In the genomic region with DNA sequence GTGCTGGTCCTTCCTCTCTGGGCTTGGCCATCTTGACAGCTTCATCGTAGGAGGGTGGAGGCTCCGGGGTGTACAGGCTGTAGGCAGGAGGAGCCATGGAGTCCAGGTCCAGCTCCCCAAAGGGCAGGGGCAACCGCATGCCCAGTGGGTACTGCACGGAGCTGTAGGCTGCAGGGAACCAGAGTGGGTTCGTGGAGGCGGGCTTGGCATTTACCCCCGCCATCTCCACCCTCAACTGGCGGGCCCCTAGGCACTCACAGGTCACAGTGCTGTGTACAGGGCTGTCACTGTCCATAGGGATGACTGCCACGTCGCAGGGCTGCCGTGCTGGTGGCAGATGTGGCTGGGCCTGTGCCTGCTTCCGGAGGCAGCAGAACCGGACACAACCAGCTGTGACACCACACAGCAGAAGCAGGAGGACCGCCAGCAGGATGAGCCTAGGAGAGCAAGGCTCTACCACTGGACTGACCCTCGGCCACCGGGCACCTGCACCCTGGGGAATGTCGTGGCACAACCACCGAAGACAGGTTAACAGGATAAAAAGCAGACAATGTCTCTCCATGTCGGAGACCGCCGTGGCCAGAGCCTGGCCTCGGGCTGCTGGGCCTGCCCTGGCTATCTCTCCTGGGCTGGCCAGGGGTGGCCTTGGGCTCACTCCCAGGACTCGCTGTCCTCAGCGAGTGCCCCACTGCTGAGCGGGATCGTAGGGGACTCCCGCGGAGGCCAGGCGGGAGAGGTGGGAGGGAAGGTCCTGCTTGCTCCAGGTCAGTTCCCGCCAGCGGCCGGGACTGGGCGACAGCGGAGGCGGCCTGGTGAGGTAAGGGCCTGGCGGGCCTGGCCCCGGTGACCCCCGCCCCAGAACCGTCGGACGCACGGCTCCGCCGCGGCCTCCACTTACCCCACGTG, we compare ENCODE assay signal across 8 cellular contexts. TPM values are rescaled to one million over a fixed set of nuclear protein-coding genes. Genes with fewer than 3 reads are reported as not detected.
DNase-seq lines count a peak whose midpoint lies in the region; ATAC-seq, FAIRE-seq and TF ChIP-seq lines count a peak whose summit lies in the region.

No MANE protein-coding gene starts in this region.

- H3K36me3 ChIP-seq in CD4-positive, alpha-beta memory T cell (ENCODE audit: insufficient read depth, low read length): no peaks in the 10 kb centered on the region
- H3K36me3 ChIP-seq in PC-9 (ENCODE audit: low read depth) (no peaks in the 10 kb centered on the region), esophagus muscularis mucosa (no peaks in the 10 kb centered on the region), ovary (no peaks in the 10 kb centered on the region)

- H3K9me3 Mint-ChIP-seq in CD4-positive, alpha-beta memory T cell: no peaks in the 10 kb centered on the region

- peaks cover 17% of the 10 kb centered on the region for H3K4me1 ChIP-seq in CD4-positive, alpha-beta memory T cell (ENCODE audit: insufficient read depth, low read length)
- H3K4me1 ChIP-seq in PC-9 (replicated peaks; ENCODE audit: insufficient read depth) (peaks cover 9% of the 10 kb centered on the region; the same call in 1 of the 2 replicates), esophagus muscularis mucosa (peaks cover 14 to 24% (median 22%) of the 10 kb centered on the region in 4 donors), ovary (ENCODE audit: insufficient read depth) (peaks cover 6% of the 10 kb centered on the region)

- H3K9me3 ChIP-seq in CD4-positive, alpha-beta memory T cell (ENCODE audit: control insufficient read depth in 1 of 2, low read length in 2 of 2): no peaks in the 10 kb centered on the region
- H3K9me3 ChIP-seq in PC-9 (ENCODE audit: insufficient read depth, low read depth) (no peaks in the 10 kb centered on the region), esophagus muscularis mucosa (no peaks in the 10 kb centered on the region), ovary (no peaks in the 10 kb centered on the region)

- no peaks in the 10 kb centered on the region for H3K27me3 ChIP-seq in CD4-positive, alpha-beta memory T cell (ENCODE audit: insufficient read depth, low read length)
- H3K27me3 ChIP-seq in PC-9 (ENCODE audit: insufficient read depth, low read depth) (no peaks in the 10 kb centered on the region), esophagus muscularis mucosa (peaks cover 0 to 9% (median 0%) of the 10 kb centered on the region in 4 donors), ovary (no peaks in the 10 kb centered on the region)

- TSS peak; percentile 60 for BruUV-seq in PC-9 (replicated peaks; lab: Mats Ljungman, UMichigan)

- H3K27ac ChIP-seq in CD4-positive, alpha-beta memory T cell (ENCODE audit: low read depth, low read length): peak overlapping the region; percentile 20
- no peak overlapping the region for H3K27ac ChIP-seq in PC-9
- peak overlapping the region in 3 of 4 donors; percentile 59 to 68 (median 67) for H3K27ac ChIP-seq in esophagus muscularis mucosa (replicated peaks in 1 of 4)
- H3K27ac ChIP-seq in ovary: no peak overlapping the region

- no peaks in the 10 kb centered on the region for H3K9me2 ChIP-seq in PC-9 (ENCODE audit: insufficient read depth)

- TF ChIP-seq EP300 in esophagus muscularis mucosa (IDR thresholded peaks at IDR 0.05) (no peak), ovary (IDR thresholded peaks at IDR 0.05) (no peak)

- no peak for ATAC-seq in HG03439 (IDR thresholded peaks at IDR 0.05; ENCODE audit: unreplicated experiment)

- DNase-seq in CD4-positive, alpha-beta memory T cell: no peak
- DNase-seq in PC-9: no peak
- no peak for DNase-seq in esophagus muscularis mucosa (ENCODE audit: extremely low spot score)
- DNase-seq in ovary: peak; percentile 39 to 72 (median 59)
- DNase-seq in RKO (ENCODE audit: low spot score): no peak
- no peak for DNase-seq in GM19239 (ENCODE audit: insufficient read length, low spot score)
- no peak for DNase-seq in COLO829 (ENCODE audit: low spot score)

- H3K79me2 ChIP-seq in PC-9 (ENCODE audit: low read depth): no peaks in the 10 kb centered on the region

- peak overlapping the region in 6 of 8 donors; percentile 42 to 81 (median 49) for H3K4me3 Mint-ChIP-seq in CD4-positive, alpha-beta memory T cell

- intact Hi-C loops in CD4-positive, alpha-beta memory T cell (cut with micrococcal nuclease): no loop called here
- intact Hi-C loops in PC-9 (cut with micrococcal nuclease; ENCODE audit: unreplicated experiment): loop anchor here (2.0 kb wide), 1 partner anchor 217 kb away; no protein-coding TSS in a partner anchor
- intact Hi-C loops in esophagus muscularis mucosa (cut with DNase I): no loop called here
- intact Hi-C loops in ovary (cut with DNase I): no loop called here

- no peak overlapping the region for H3K27ac Mint-ChIP-seq in CD4-positive, alpha-beta memory T cell

- H4K20me1 ChIP-seq in PC-9 (ENCODE audit: insufficient read depth): no peaks in the 10 kb centered on the region

- H3K36me3 Mint-ChIP-seq in CD4-positive, alpha-beta memory T cell: no peaks in the 10 kb centered on the region

- 60% methylated on average over 18 of the region's 46 CpGs for WGBS in esophagus muscularis mucosa
- 37 to 44% (median 42%) methylated on average over 35 to 46 of the region's 46 CpGs for WGBS in ovary, 3 donors

- peaks cover 6% of the 10 kb centered on the region; the same call in 1 of the 2 replicates for H3F3A ChIP-seq in PC-9 (ENCODE audit: insufficient read depth, low read depth)

- H3K4me2 ChIP-seq in PC-9: peak overlapping the region; percentile 89

- POLR2A ChIA-PET in CD4-positive, alpha-beta memory T cell (lab: Charles Lee; ENCODE audit: partially characterized antibody): interaction anchor here (0.6 to 1.5 kb wide), 2 partner anchors 138 to 512 kb away, joined by 3 read pairs; no protein-coding TSS in a partner anchor
- POLR2A ChIA-PET in PC-9 (lab: Charles Lee; ENCODE audit: unreplicated experiment): no interaction called here

- TF ChIP-seq CTCF in PC-9 (conservative IDR thresholded peaks at IDR 0.05): no peak
- no peak for TF ChIP-seq CTCF in esophagus muscularis mucosa (IDR thresholded peaks at IDR 0.05)
- TF ChIP-seq CTCF in ovary (IDR thresholded peaks at IDR 0.05): no peak

- H3K27me3 Mint-ChIP-seq in CD4-positive, alpha-beta memory T cell: peaks cover 0 to 2% of the 10 kb centered on the region in 2 donors

- H3K4me1 Mint-ChIP-seq in CD4-positive, alpha-beta memory T cell: peaks cover 1 to 15% (median 6%) of the 10 kb centered on the region in 4 donors

- TF ChIP-seq POLR2A in esophagus muscularis mucosa (IDR thresholded peaks at IDR 0.05; ENCODE audit: low read depth) (no peak), ovary (IDR thresholded peaks at IDR 0.05) (no peak)

- CTCF ChIA-PET in CD4-positive, alpha-beta memory T cell (lab: Charles Lee; ENCODE audit: partially characterized antibody): no interaction called here
- CTCF ChIA-PET in PC-9 (lab: Charles Lee): no interaction called here

- H3K4me3 ChIP-seq in CD4-positive, alpha-beta memory T cell (ENCODE audit: low read length in 2 of 2): peak overlapping the region in 1 of 2 donors; percentile 68
- H3K4me3 ChIP-seq in PC-9: peak overlapping the region; percentile 78
- peak overlapping the region; percentile 61 to 68 (median 64) for H3K4me3 ChIP-seq in esophagus muscularis mucosa
- H3K4me3 ChIP-seq in ovary: peak overlapping the region; percentile 44

- H2AFZ ChIP-seq in PC-9: peak overlapping the region; percentile 86; the same call in 1 of the 2 replicates

- FAIRE-seq in GM19239 (lab: Jason Lieb, UNC): no peak

RNA-seq across cellular contexts. Expression of a gene that starts 0.8 kb away (rescaled TPM):
- total RNA-seq in CD4-positive, alpha-beta memory T cell: under 1 TPM in 1 of 2 experiments, not detected in 1; 0.55 TPM
- polyA plus RNA-seq in CD4-positive, alpha-beta memory T cell: not detected
- 7.4 and 8.5 TPM in 2 replicates for total RNA-seq in PC-9 (2021)
- total RNA-seq in esophagus muscularis mucosa: 1 to 10 TPM in 3 of 4 donors, not detected in 1; 1.4 to 6.3 (median 4.2) TPM
- 1 to 10 TPM; 1.6 to 3.3 (median 2.3) TPM for total RNA-seq in ovary
- 1 to 10 TPM in 1 of 2 donors, under 1 TPM in 1; 0.42 to 1.4 TPM for polyA plus RNA-seq in ovary

RNA-seq across cellular contexts. Expression of a gene that starts 3.2 kb away (rescaled TPM):
- total RNA-seq in CD4-positive, alpha-beta memory T cell: under 1 TPM; 0.44 to 0.78 TPM
- not detected for polyA plus RNA-seq in CD4-positive, alpha-beta memory T cell
- total RNA-seq in PC-9 (2021) (2.1 and 3.9 TPM in 2 replicates), esophagus muscularis mucosa (not detected), ovary (under 1 TPM in 6 of 7 donors, not detected in 1; 0.10 to 0.43 (median 0.14) TPM)
- under 1 TPM in 1 of 2 donors, not detected in 1; 0.04 TPM for polyA plus RNA-seq in ovary

RNA-seq across cellular contexts. Expression of a gene that starts 27.4 kb away (rescaled TPM):
- total RNA-seq in CD4-positive, alpha-beta memory T cell: 100 to 1,000 TPM; 257 to 276 TPM
- polyA plus RNA-seq in CD4-positive, alpha-beta memory T cell: 100 to 1,000 TPM in 1 of 2 donors, 10 to 100 TPM in 1; 70.9 to 137 TPM
- 257 and 286 TPM in 2 replicates for total RNA-seq in PC-9 (2021)
- total RNA-seq in esophagus muscularis mucosa: 100 to 1,000 TPM; 124 to 166 (median 161) TPM
- 100 to 1,000 TPM in 6 of 7 donors, 10 to 100 TPM in 1; 92.9 to 314 (median 255) TPM for total RNA-seq in ovary
- polyA plus RNA-seq in ovary: 100 to 1,000 TPM; 137 to 262 TPM

Comparison
In these comparisons a context has a peak if more than half of its experiments do, and no peak if none do; other contexts are left out.
1. DNase-seq: peak in ovary (5 of 5); none in CD4-positive, alpha-beta memory T cell (0 of 5), PC-9 (0 of 2), esophagus muscularis mucosa (single experiment), RKO (single experiment), GM19239 (single experiment) and COLO829 (single experiment).
2. H3K27ac ChIP-seq: peak in CD4-positive, alpha-beta memory T cell (single experiment) and esophagus muscularis mucosa (3 of 4); none in PC-9 (single experiment) and ovary (0 of 2).